Comparison of ENCODE assay signal across 1 cellular context in genomic region chr2:111698743-111699554, GRCh38.
TF ChIP-seq lines count a peak whose summit lies in the region.

No MANE protein-coding gene starts in this region.

TF ChIP-seq in HepG2, 621 proteins besides CTCF, POLR2A, EP300 and RAD21 (continued from another document and continues in another):
- TF ChIP-seq ZSCAN20 (CRISPR knock-in tag; IDR thresholded peaks at IDR 0.05; ENCODE audit: borderline replicate concordance), result no peak
- peak; percentile 73; the same call in 1 of the 2 replicates for TF ChIP-seq BCL6 (CRISPR knock-in tag; IDR thresholded peaks at IDR 0.05)
- TF ChIP-seq RFX5 (IDR thresholded peaks at IDR 0.05; ENCODE audit: low read depth, low read length), result peak; percentile 72; the same call in 1 of the 2 replicates
- no peak for TF ChIP-seq ZNF335 (CRISPR knock-in tag; IDR thresholded peaks at IDR 0.05)
- TF ChIP-seq PHF21A (CRISPR knock-in tag; IDR thresholded peaks at IDR 0.05), result peak; percentile 57; the same call in 1 of the 2 replicates
- no peak for TF ChIP-seq ZNF232 (CRISPR knock-in tag; IDR thresholded peaks at IDR 0.05; ENCODE audit: borderline replicate concordance)
- TF ChIP-seq, protein P1, sequence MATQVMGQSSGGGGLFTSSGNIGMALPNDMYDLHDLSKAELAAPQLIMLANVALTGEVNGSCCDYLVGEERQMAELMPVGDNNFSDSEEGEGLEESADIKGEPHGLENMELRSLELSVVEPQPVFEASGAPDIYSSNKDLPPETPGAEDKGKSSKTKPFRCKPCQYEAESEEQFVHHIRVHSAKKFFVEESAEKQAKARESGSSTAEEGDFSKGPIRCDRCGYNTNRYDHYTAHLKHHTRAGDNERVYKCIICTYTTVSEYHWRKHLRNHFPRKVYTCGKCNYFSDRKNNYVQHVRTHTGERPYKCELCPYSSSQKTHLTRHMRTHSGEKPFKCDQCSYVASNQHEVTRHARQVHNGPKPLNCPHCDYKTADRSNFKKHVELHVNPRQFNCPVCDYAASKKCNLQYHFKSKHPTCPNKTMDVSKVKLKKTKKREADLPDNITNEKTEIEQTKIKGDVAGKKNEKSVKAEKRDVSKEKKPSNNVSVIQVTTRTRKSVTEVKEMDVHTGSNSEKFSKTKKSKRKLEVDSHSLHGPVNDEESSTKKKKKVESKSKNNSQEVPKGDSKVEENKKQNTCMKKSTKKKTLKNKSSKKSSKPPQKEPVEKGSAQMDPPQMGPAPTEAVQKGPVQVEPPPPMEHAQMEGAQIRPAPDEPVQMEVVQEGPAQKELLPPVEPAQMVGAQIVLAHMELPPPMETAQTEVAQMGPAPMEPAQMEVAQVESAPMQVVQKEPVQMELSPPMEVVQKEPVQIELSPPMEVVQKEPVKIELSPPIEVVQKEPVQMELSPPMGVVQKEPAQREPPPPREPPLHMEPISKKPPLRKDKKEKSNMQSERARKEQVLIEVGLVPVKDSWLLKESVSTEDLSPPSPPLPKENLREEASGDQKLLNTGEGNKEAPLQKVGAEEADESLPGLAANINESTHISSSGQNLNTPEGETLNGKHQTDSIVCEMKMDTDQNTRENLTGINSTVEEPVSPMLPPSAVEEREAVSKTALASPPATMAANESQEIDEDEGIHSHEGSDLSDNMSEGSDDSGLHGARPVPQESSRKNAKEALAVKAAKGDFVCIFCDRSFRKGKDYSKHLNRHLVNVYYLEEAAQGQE (IDR thresholded peaks at IDR 0.05; ENCODE audit: borderline replicate concordance in 1 of 2, low read depth in 1 of 2, low read length in 2 of 2), result 0 out of 4 replicates have a peak, but pooled peaks of 1 of the 2 experiments have one; percentile 8
- TF ChIP-seq ZNF547 (CRISPR knock-in tag; IDR thresholded peaks at IDR 0.05), result no peak
- TF ChIP-seq, protein P2, sequence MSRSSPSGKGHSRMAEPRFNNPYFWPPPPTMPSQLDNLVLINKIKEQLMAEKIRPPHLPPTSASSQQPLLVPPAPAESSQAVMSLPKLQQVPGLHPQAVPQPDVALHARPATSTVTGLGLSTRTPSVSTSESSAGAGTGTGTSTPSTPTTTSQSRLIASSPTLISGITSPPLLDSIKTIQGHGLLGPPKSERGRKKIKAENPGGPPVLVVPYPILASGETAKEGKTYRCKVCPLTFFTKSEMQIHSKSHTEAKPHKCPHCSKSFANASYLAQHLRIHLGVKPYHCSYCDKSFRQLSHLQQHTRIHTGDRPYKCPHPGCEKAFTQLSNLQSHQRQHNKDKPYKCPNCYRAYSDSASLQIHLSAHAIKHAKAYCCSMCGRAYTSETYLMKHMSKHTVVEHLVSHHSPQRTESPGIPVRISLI (CRISPR knock-in tag; IDR thresholded peaks at IDR 0.05; ENCODE audit: borderline replicate concordance), result peak; percentile 52; the same call in 1 of the 2 replicates
- TF ChIP-seq ATF4 (CRISPR knock-in tag; IDR thresholded peaks at IDR 0.05), result 0 out of 4 replicates have a peak, but pooled peaks of 1 of the 2 experiments have one; percentile 62
- peak; percentile 98 for TF ChIP-seq NFE2 (CRISPR knock-in tag; IDR thresholded peaks at IDR 0.05)
- TF ChIP-seq FOSL1 (CRISPR knock-in tag; IDR thresholded peaks at IDR 0.05; ENCODE audit: borderline replicate concordance), result peak; percentile 75; the same call in 1 of the 2 replicates
- peak; percentile 75 for TF ChIP-seq ZBTB38 (CRISPR knock-in tag; IDR thresholded peaks at IDR 0.05)
- TF ChIP-seq, protein P3, sequence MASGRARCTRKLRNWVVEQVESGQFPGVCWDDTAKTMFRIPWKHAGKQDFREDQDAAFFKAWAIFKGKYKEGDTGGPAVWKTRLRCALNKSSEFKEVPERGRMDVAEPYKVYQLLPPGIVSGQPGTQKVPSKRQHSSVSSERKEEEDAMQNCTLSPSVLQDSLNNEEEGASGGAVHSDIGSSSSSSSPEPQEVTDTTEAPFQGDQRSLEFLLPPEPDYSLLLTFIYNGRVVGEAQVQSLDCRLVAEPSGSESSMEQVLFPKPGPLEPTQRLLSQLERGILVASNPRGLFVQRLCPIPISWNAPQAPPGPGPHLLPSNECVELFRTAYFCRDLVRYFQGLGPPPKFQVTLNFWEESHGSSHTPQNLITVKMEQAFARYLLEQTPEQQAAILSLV (CRISPR knock-in tag; IDR thresholded peaks at IDR 0.05; ENCODE audit: borderline replicate concordance), result peak; percentile 64; the same call in 1 of the 2 replicates
- TF ChIP-seq MEIS1 (CRISPR knock-in tag; IDR thresholded peaks at IDR 0.05; ENCODE audit: borderline replicate concordance), result peak; percentile 77; the same call in 1 of the 2 replicates
- TF ChIP-seq TGIF2 (CRISPR knock-in tag; IDR thresholded peaks at IDR 0.05), result no peak; the same call in 1 of the 2 replicates
- TF ChIP-seq ZNF121 (CRISPR knock-in tag; IDR thresholded peaks at IDR 0.05), result no peak
- no peak for TF ChIP-seq CENPX (CRISPR knock-in tag; IDR thresholded peaks at IDR 0.05)
- peak; percentile 70; the same call in 1 of the 2 replicates for TF ChIP-seq SPEN (CRISPR knock-in tag; IDR thresholded peaks at IDR 0.05; ENCODE audit: low read depth)
- 0 out of 2 replicates have a peak, but pooled peaks have one; percentile 41 for TF ChIP-seq ZNF777 (CRISPR knock-in tag; IDR thresholded peaks at IDR 0.05)
- TF ChIP-seq ZNF615 (CRISPR knock-in tag; IDR thresholded peaks at IDR 0.05; ENCODE audit: borderline replicate concordance), result no peak
- TF ChIP-seq GPN1 (CRISPR knock-in tag; IDR thresholded peaks at IDR 0.05; ENCODE audit: borderline replicate concordance), result no peak
- no peak for TF ChIP-seq HOXA9 (CRISPR knock-in tag; IDR thresholded peaks at IDR 0.05; ENCODE audit: borderline replicate concordance)
- TF ChIP-seq KDM2A (CRISPR knock-in tag; IDR thresholded peaks at IDR 0.05; ENCODE audit: borderline replicate concordance, low read depth), result peak; percentile 73
- peak; percentile 75; the same call in 1 of the 2 replicates for TF ChIP-seq ZNF383 (CRISPR knock-in tag; IDR thresholded peaks at IDR 0.05; ENCODE audit: borderline replicate concordance)
- no peak for TF ChIP-seq ZNF75D (CRISPR knock-in tag; IDR thresholded peaks at IDR 0.05; ENCODE audit: borderline replicate concordance)
- TF ChIP-seq ZNF605 (CRISPR knock-in tag; IDR thresholded peaks at IDR 0.05), result peak; percentile 64; the same call in 1 of the 2 replicates
- peak; percentile 83; the same call in 1 of the 2 replicates for TF ChIP-seq ZNF646 (CRISPR knock-in tag; IDR thresholded peaks at IDR 0.05)
- TF ChIP-seq YY1 (IDR thresholded peaks at IDR 0.05; ENCODE audit: insufficient read depth, insufficient replicate concordance, low read depth, low read length), result no peak
- no peak for TF ChIP-seq SATB2 (CRISPR knock-in tag; IDR thresholded peaks at IDR 0.05)
- TF ChIP-seq UBTF (CRISPR knock-in tag; IDR thresholded peaks at IDR 0.05), result peak; percentile 34; the same call in 1 of the 2 replicates
- TF ChIP-seq ELF4 (CRISPR knock-in tag; IDR thresholded peaks at IDR 0.05; ENCODE audit: borderline replicate concordance), result peak; percentile 24; the same call in 1 of the 2 replicates
- TF ChIP-seq SRY (CRISPR knock-in tag; IDR thresholded peaks at IDR 0.05), result 0 out of 2 replicates have a peak, but pooled peaks have one; percentile 47
- TF ChIP-seq ZNF672 (CRISPR knock-in tag; IDR thresholded peaks at IDR 0.05), result no peak
- no peak for TF ChIP-seq SYNCRIP (IDR thresholded peaks at IDR 0.05; ENCODE audit: insufficient read depth, low read depth, low read length)
- TF ChIP-seq GATAD1 (CRISPR knock-in tag; IDR thresholded peaks at IDR 0.05), result 0 out of 2 replicates have a peak, but pooled peaks have one; percentile 31
- TF ChIP-seq MAFG (CRISPR knock-in tag; IDR thresholded peaks at IDR 0.05), result peak; percentile 99
- TF ChIP-seq JARID2 (CRISPR knock-in tag; IDR thresholded peaks at IDR 0.05; ENCODE audit: insufficient replicate concordance), result no peak
- no peak for TF ChIP-seq ZNF274 (CRISPR knock-in tag; IDR thresholded peaks at IDR 0.05)
- TF ChIP-seq TAF1 (CRISPR knock-in tag; IDR thresholded peaks at IDR 0.05), result peak; percentile 34; the same call in 1 of the 2 replicates
- peak; percentile 76 for TF ChIP-seq HNF4A (CRISPR knock-in tag; IDR thresholded peaks at IDR 0.05)
- TF ChIP-seq ZNF280D (CRISPR knock-in tag; IDR thresholded peaks at IDR 0.05), result 0 out of 2 replicates have a peak, but pooled peaks have one; percentile 5
- no peak for TF ChIP-seq ZNF674 (CRISPR knock-in tag; IDR thresholded peaks at IDR 0.05; ENCODE audit: low read depth)
